In the genomic region with DNA sequence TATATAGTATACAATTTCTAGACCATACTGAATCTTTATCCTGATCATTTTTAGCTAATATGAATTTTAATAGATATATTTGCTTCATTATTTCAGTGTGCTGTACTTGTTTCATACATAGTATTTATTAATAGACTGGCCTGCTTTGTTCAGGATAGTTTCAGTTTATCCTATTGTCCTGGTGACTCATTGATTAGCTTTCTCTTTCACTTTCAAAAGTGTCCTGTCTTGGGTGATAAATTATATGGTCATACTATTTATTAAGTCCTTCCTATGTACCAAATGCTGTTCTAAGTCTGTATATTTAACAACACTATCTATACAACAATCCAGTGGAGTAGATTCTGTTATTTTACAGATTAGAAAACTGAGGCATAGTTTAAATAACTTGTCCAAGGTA, we compare ENCODE assay signal across 10 cellular contexts.
DNase-seq lines count a peak whose midpoint lies in the region; ATAC-seq and TF ChIP-seq lines count a peak whose summit lies in the region.
"Had no signal": no experiment of that assay in that cellular context is flagged by ENCODE, and none has a peak within 500 bp of the region (broad histone marks: within the 10 kb centered on the region; RNA-seq: fewer than 3 reads in every experiment).

No MANE protein-coding gene starts in this region.

- H3K36me3 Mint-ChIP-seq in endodermal cell (ENCODE audit: low read depth): no peaks in the 10 kb centered on the region

- H3K27ac Mint-ChIP-seq in endodermal cell: no peak overlapping the region

- H3K27me3 ChIP-seq in endodermal cell (ENCODE audit: control insufficient read depth, insufficient read depth, low read length, poor library complexity, severe bottlenecking): no peaks in the 10 kb centered on the region

- no peak overlapping the region for H3K4me3 ChIP-seq in choroid plexus epithelial cell (ENCODE audit: low read depth, low read length)
- H3K4me3 ChIP-seq in endodermal cell (ENCODE audit: low read length): no peak overlapping the region
- H3K4me3 ChIP-seq: SK-N-MC had no signal

- peak; percentile 85 for ATAC-seq in GM18861 (IDR thresholded peaks at IDR 0.05; ENCODE audit: unreplicated experiment)

- no peaks in the 10 kb centered on the region for H3K36me3 ChIP-seq in endodermal cell (ENCODE audit: control insufficient read depth, insufficient read depth, low read length)

- peaks cover 30% of the 10 kb centered on the region for H3K9me3 Mint-ChIP-seq in endodermal cell

- no peak for TF ChIP-seq CTCF in choroid plexus epithelial cell (conservative IDR thresholded peaks at IDR 0.05; ENCODE audit: low read depth, low read length)
- TF ChIP-seq CTCF in endodermal cell (conservative IDR thresholded peaks at IDR 0.05): no peak
- no peak for TF ChIP-seq CTCF in GM20000 (IDR thresholded peaks at IDR 0.05; ENCODE audit: extremely low read depth, missing control alignments)

- DNase-seq in HT-29 (ENCODE audit: low spot score) (peak; percentile 12), choroid plexus epithelial cell (ENCODE audit: low read depth) (peak; percentile 69), lung microvascular endothelial cell (ENCODE audit: low read depth in 2 of 2) (peak; percentile 79 to 84), NCI-H524 treated with DMSO at 0.1 percent for 48 hours (lab: John Stamatoyannopoulos, UW) (no peak), SW 1271 (lab: John Stamatoyannopoulos, UW) (no peak), endodermal cell (no peak), GM20000 (ENCODE audit: low spot score) (no peak)
- DNase-seq: NCI-H2081 treated with DMSO at 0.1 percent for 48 hours had no signal

- no peaks in the 10 kb centered on the region for H3K4me1 Mint-ChIP-seq in endodermal cell

- H3K27ac ChIP-seq in endodermal cell (ENCODE audit: low read depth, low read length): no peak overlapping the region
- H3K27ac ChIP-seq: SK-N-MC had no signal

- no peak overlapping the region for H3K4me3 Mint-ChIP-seq in endodermal cell

- no peaks in the 10 kb centered on the region for H3K27me3 Mint-ChIP-seq in endodermal cell (ENCODE audit: insufficient read depth)

- no peak overlapping the region for H3K9ac ChIP-seq in endodermal cell (ENCODE audit: extremely low read depth, low read length, poor library complexity, severe bottlenecking)

- H3K9me3 ChIP-seq in endodermal cell (ENCODE audit: control insufficient read depth, low read length): peaks cover 24% of the 10 kb centered on the region

- no peaks in the 10 kb centered on the region for H3K4me1 ChIP-seq in endodermal cell (ENCODE audit: control insufficient read depth, insufficient read depth, low read length)

Comparison
In these comparisons a context has a peak if more than half of its experiments do, and no peak if none do; other contexts are left out.
1. DNase-seq: peak in HT-29 (single experiment), choroid plexus epithelial cell (single experiment) and lung microvascular endothelial cell (2 of 2); none in NCI-H524 treated with DMSO at 0.1 percent for 48 hours (single experiment), SW 1271 (0 of 2), endodermal cell (single experiment) and GM20000 (single experiment).